ENCODE assay signal across 24 cellular contexts in the genomic region with DNA sequence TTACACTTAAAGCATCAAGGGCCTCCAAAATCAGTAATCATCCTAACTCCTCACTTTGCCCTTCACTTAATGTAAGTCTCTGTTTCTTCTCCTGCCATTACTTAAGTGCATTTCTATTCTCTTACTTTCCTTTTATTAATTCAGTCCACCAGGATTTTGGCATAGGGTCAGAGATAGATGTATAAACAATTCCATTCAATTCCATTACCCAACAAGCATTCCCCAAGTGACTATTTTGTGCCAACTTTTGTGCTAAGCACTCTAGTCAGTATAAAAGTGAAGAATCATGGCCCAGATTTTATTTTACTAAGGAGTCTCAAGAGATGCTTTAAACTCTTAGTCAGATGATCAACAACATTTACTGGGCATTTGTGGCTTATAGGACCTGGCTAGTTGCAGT.
"Had no signal": no experiment of that assay in that cellular context is flagged by ENCODE, and none has a peak within 500 bp of the region (broad histone marks: within the 10 kb centered on the region; RNA-seq: fewer than 3 reads in every experiment).

No MANE protein-coding gene starts in this region.

- H3K4me3 ChIP-seq: colonic mucosa, esophagus squamous epithelium, gastroesophageal sphincter, prostate gland, sigmoid colon, skin epidermis, stomach, thyroid gland had no signal

- H2AFZ ChIP-seq: parathyroid adenoma had no signal

- H3K9me3 ChIP-seq: colonic mucosa, esophagus squamous epithelium, prostate gland, sigmoid colon, stomach, thyroid gland had no signal

- H3K27me3 Mint-ChIP-seq: naive B cell, type B pancreatic cell had no signal

- H3K79me2 ChIP-seq: parathyroid adenoma had no signal

- H3K27me3 ChIP-seq: colonic mucosa, esophagus squamous epithelium, gastroesophageal sphincter, sigmoid colon, stomach, thyroid gland had no signal

- H3K27ac Mint-ChIP-seq: naive B cell, nephron, type B pancreatic cell had no signal

- H3K4me1 ChIP-seq: colonic mucosa, esophagus squamous epithelium, gastroesophageal sphincter, parathyroid adenoma, prostate gland, stomach, thyroid gland had no signal

- DNase-seq: colonic mucosa; dermis blood vessel endothelial cell; esophagus squamous epithelium; foreskin fibroblast; glutamatergic neuron; kidney; left cardiac atrium; mesendoderm; naive B cell; occipital lobe; retina; sigmoid colon; stimulated activated CD4-positive, alpha-beta T cell treated with anti-CD3 and anti-CD28 coated beads, Interleukin-2, amount 100 ng/mL, for 24 hours; stimulated activated CD4-positive, alpha-beta T cell treated with anti-CD3 and anti-CD28 coated beads, Interleukin-4, amount 100 ng/mL, for 4 hours; stimulated activated naive CD4-positive, alpha-beta T cell; stomach; thyroid gland had no signal

- H3K9ac ChIP-seq: parathyroid adenoma had no signal

- ATAC-seq: gastroesophageal sphincter had no signal

- FAIRE-seq: kidney, urothelium cell line had no signal

- H3K4me1 Mint-ChIP-seq: naive B cell, nephron had no signal

- H3K4me3 Mint-ChIP-seq: naive B cell, nephron, type B pancreatic cell had no signal

- H3K9me3 Mint-ChIP-seq: type B pancreatic cell had no signal

- H3K27ac ChIP-seq: colonic mucosa, esophagus squamous epithelium, gastroesophageal sphincter, parathyroid adenoma, prostate gland, sigmoid colon, skin epidermis, stomach, thyroid gland had no signal

- H3K36me3 ChIP-seq: colonic mucosa, esophagus squamous epithelium, gastroesophageal sphincter, prostate gland, sigmoid colon, stomach, thyroid gland had no signal

- H3K36me3 Mint-ChIP-seq: type B pancreatic cell had no signal
